23 cellular contexts compared by ENCODE assay signal in the genomic region with DNA sequence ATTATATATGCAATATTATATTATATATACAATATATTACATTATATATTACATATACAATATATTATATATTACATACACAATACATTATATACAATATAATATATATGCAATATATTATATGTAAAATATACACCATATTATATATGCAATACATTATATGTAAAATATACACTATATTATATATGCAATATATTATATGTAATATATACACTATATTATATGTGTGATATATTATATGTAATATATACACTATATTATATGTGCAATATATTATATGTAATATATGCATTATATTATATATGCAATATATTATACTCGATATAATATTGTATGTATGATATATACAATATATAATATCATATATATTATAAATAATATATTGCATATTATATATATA.
"Had no signal": no experiment of that assay in that cellular context is flagged by ENCODE, and none has a peak within 500 bp of the region (broad histone marks: within the 10 kb centered on the region; RNA-seq: fewer than 3 reads in every experiment).

No MANE protein-coding gene starts in this region.

- H3K9me3 ChIP-seq: colonic mucosa, esophagus muscularis mucosa, gastroesophageal sphincter, heart right ventricle, left lung, lower lobe of right lung, mucosa of descending colon had no signal

- H3K4me3 Mint-ChIP-seq: dendritic cell treated with granulocyte-macrophage colony-stimulating factor and Interleukin-4, amounts not matched to agents 40 ng/mL and 50 ng/mL, for 4 days; effector memory CD8-positive, alpha-beta T cell; endodermal cell; immature natural killer cell; mesothelial cell of epicardium; naive B cell had no signal

- H3K36me3 ChIP-seq: colonic mucosa, esophagus muscularis mucosa, gastroesophageal sphincter, heart right ventricle, left lung, lower lobe of right lung had no signal

- DNase-seq: colonic mucosa; cortex of kidney; effector CD8-positive, alpha-beta T cell; effector memory CD8-positive, alpha-beta T cell; endodermal cell; foreskin keratinocyte; glutamatergic neuron; head of caudate nucleus; heart right ventricle; hippocampal formation; immature natural killer cell; islet precursor cell; left cardiac atrium; left lung; left ventricle myocardium superior; lower lobe of right lung; mesenchymal stem cell; mucosa of descending colon; naive B cell had no signal

- H3K27ac Mint-ChIP-seq: dendritic cell treated with granulocyte-macrophage colony-stimulating factor and Interleukin-4, amounts not matched to agents 40 ng/mL and 50 ng/mL, for 4 days; effector memory CD8-positive, alpha-beta T cell; endodermal cell; immature natural killer cell; mesothelial cell of epicardium; naive B cell had no signal

- H3K36me3 Mint-ChIP-seq: immature natural killer cell, mesothelial cell of epicardium, naive B cell had no signal

- H3K4me1 Mint-ChIP-seq: immature natural killer cell, mesothelial cell of epicardium, naive B cell had no signal

- H3K4me1 ChIP-seq: colonic mucosa, esophagus muscularis mucosa, foreskin keratinocyte, gastroesophageal sphincter, heart right ventricle, left lung, lower lobe of right lung had no signal

- H3K9me3 Mint-ChIP-seq: dendritic cell treated with granulocyte-macrophage colony-stimulating factor and Interleukin-4, amounts not matched to agents 40 ng/mL and 50 ng/mL, for 4 days; immature natural killer cell had no signal

- H3K27ac ChIP-seq: colonic mucosa, esophagus muscularis mucosa, foreskin keratinocyte, gastroesophageal sphincter, heart right ventricle, left lung, lower lobe of right lung had no signal

- H3K4me3 ChIP-seq: colonic mucosa, esophagus muscularis mucosa, gastroesophageal sphincter, heart right ventricle, left lung, lower lobe of right lung, mucosa of descending colon had no signal

- H3K27me3 Mint-ChIP-seq: dendritic cell treated with granulocyte-macrophage colony-stimulating factor and Interleukin-4, amounts not matched to agents 40 ng/mL and 50 ng/mL, for 4 days; effector memory CD8-positive, alpha-beta T cell; naive B cell had no signal

- ATAC-seq: effector memory CD8-positive, alpha-beta T cell; foreskin keratinocyte; gastroesophageal sphincter; heart right ventricle; left cardiac atrium; left lung; left ventricle myocardium superior; lower lobe of right lung; mucosa of descending colon had no signal
